Comparison of ENCODE assay signal across 8 cellular contexts in the genomic region with DNA sequence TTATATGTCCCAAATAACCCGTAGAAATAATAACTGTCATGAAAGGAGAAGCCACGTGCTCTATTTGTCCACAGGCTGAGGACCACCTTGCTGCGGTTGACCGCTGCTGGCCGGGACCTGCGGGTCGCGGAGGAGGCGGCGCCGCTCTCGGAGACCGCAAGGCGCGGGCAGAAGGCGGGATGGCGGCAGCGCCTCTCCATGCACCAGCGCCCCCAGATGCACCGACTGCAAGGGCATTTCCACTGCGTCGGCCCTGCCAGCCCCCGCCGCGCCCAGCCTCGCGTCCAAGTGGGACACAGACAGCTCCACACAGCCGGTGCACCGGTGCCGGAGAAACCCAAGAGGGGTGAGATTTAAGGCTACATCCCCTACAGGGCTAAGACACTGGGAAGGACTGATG. TPM values are rescaled to one million over a fixed set of nuclear protein-coding genes. Genes with fewer than 3 reads are reported as not detected.
DNase-seq lines count a peak whose midpoint lies in the region; ATAC-seq, FAIRE-seq and TF ChIP-seq lines count a peak whose summit lies in the region.

No MANE protein-coding gene starts in this region.

- H3K36me3 Mint-ChIP-seq in astrocyte (ENCODE audit: low read depth, unreplicated experiment) = peaks cover 1% of the 10 kb centered on the region
- H3K36me3 Mint-ChIP-seq in stimulated activated memory B cell treated with anti-CD40 and anti-IgM and Interleukin-4, amounts not matched to agents 10 μg/mL and 1 μg/mL and 100 μg/mL, for 72 hours = no peaks in the 10 kb centered on the region

- POLR2A ChIA-PET in GM10248 (lab: Yijun Ruan, JAX) = no interaction called here

- no peaks in the 10 kb centered on the region for H3K79me2 ChIP-seq in astrocyte (ENCODE audit: insufficient read depth, low read length)

- H3K9me3 Mint-ChIP-seq in astrocyte (ENCODE audit: unreplicated experiment) = peaks cover 2% of the 10 kb centered on the region
- no peaks in the 10 kb centered on the region for H3K9me3 Mint-ChIP-seq in stimulated activated memory B cell treated with anti-CD40 and anti-IgM and Interleukin-4, amounts not matched to agents 10 μg/mL and 1 μg/mL and 100 μg/mL, for 72 hours

- H2AFZ ChIP-seq in astrocyte (ENCODE audit: low read depth, low read length) = peak overlapping the region; percentile 62

- peak; percentile 43 for DNase-seq in GM10248 (ENCODE audit: extremely low spot score)
- peak; percentile 78 for DNase-seq in NCI-H69 (lab: John Stamatoyannopoulos, UW)
- DNase-seq in astrocyte (ENCODE audit: low read depth) = no peak
- no peak for DNase-seq in kidney epithelial cell (ENCODE audit: low read depth)
- DNase-seq in kidney tubule cell (ENCODE audit: low spot score) = no peak

- no peak overlapping the region for H3K27ac Mint-ChIP-seq in astrocyte (ENCODE audit: unreplicated experiment)
- peak overlapping the region; percentile 63 for H3K27ac Mint-ChIP-seq in stimulated activated memory B cell treated with anti-CD40 and anti-IgM and Interleukin-4, amounts not matched to agents 10 μg/mL and 1 μg/mL and 100 μg/mL, for 72 hours

- no peaks in the 10 kb centered on the region for H3K36me3 ChIP-seq in astrocyte (ENCODE audit: insufficient read depth, low read length)
- H3K36me3 ChIP-seq in kidney epithelial cell (ENCODE audit: control insufficient read depth, insufficient read depth, low read length) = no peaks in the 10 kb centered on the region

- peak; percentile 61 for ATAC-seq in stimulated activated memory B cell treated with anti-CD40 and anti-IgM and Interleukin-4, amounts not matched to agents 10 μg/mL and 1 μg/mL and 100 μg/mL, for 72 hours
- no peak for ATAC-seq in GM19035 (IDR thresholded peaks at IDR 0.05; ENCODE audit: unreplicated experiment)
- ATAC-seq in GM21423 (IDR thresholded peaks at IDR 0.05; ENCODE audit: unreplicated experiment) = no peak

- H4K20me1 ChIP-seq in astrocyte (ENCODE audit: insufficient read depth, low read length) = no peaks in the 10 kb centered on the region

- peaks cover 1% of the 10 kb centered on the region for H3K4me1 Mint-ChIP-seq in astrocyte (ENCODE audit: low read depth, unreplicated experiment)
- peaks cover 16% of the 10 kb centered on the region for H3K4me1 Mint-ChIP-seq in stimulated activated memory B cell treated with anti-CD40 and anti-IgM and Interleukin-4, amounts not matched to agents 10 μg/mL and 1 μg/mL and 100 μg/mL, for 72 hours

- no peaks in the 10 kb centered on the region for H3K9me3 ChIP-seq in astrocyte (ENCODE audit: insufficient read depth, low read depth, low read length)

- peak overlapping the region; percentile 29 for H3K4me3 ChIP-seq in astrocyte (ENCODE audit: insufficient read depth, low read depth, low read length)
- H3K4me3 ChIP-seq in kidney epithelial cell (ENCODE audit: low read depth, low read length) = peak overlapping the region; percentile 22

- H3K4me3 Mint-ChIP-seq in astrocyte (ENCODE audit: unreplicated experiment) = no peak overlapping the region
- H3K4me3 Mint-ChIP-seq in stimulated activated memory B cell treated with anti-CD40 and anti-IgM and Interleukin-4, amounts not matched to agents 10 μg/mL and 1 μg/mL and 100 μg/mL, for 72 hours = peak overlapping the region; percentile 67

- H3K27me3 ChIP-seq in astrocyte (ENCODE audit: insufficient read depth, low read length) (peaks cover 17% of the 10 kb centered on the region), kidney epithelial cell (ENCODE audit: control insufficient read depth, insufficient read depth, low read length) (peaks cover 5% of the 10 kb centered on the region)

- H3K27ac ChIP-seq in astrocyte (ENCODE audit: low read depth, low read length) = no peak overlapping the region

- TF ChIP-seq CTCF in GM10248 (IDR thresholded peaks at IDR 0.05; ENCODE audit: control extremely low read depth, extremely low read depth, low read depth, missing control alignments) (peak; percentile 2), astrocyte (IDR thresholded peaks at IDR 0.05; ENCODE audit: insufficient read depth, low read depth, low read length) (no peak), kidney epithelial cell (IDR thresholded peaks at IDR 0.05; ENCODE audit: insufficient read depth, low read length, poor library complexity, severe bottlenecking) (no peak)

- no peak overlapping the region for H3K9ac ChIP-seq in astrocyte (ENCODE audit: low read length)

- peak overlapping the region; percentile 76 for H3K4me2 ChIP-seq in astrocyte (ENCODE audit: low read length)

- no peaks in the 10 kb centered on the region for H3K4me1 ChIP-seq in astrocyte (ENCODE audit: insufficient read depth, low read length)

- FAIRE-seq in astrocyte (lab: Jason Lieb, UNC) = no peak

- H3K27me3 Mint-ChIP-seq in astrocyte (ENCODE audit: low read depth, unreplicated experiment) = peaks cover 18% of the 10 kb centered on the region
- H3K27me3 Mint-ChIP-seq in stimulated activated memory B cell treated with anti-CD40 and anti-IgM and Interleukin-4, amounts not matched to agents 10 μg/mL and 1 μg/mL and 100 μg/mL, for 72 hours = peaks cover 8% of the 10 kb centered on the region

- CTCF ChIA-PET in GM10248 (lab: Yijun Ruan, JAX) = interaction anchor here (1.3 kb wide), 1 partner anchor 209 kb away, joined by 3 read pairs; no protein-coding TSS in a partner anchor

RNA-seq across cellular contexts. Expression of gene RPGRIP1, which starts 21.0 kb away (rescaled TPM):
- not detected in 2 replicates for total RNA-seq in astrocyte
- total RNA-seq in kidney epithelial cell = not detected in 2 replicates

RNA-seq across cellular contexts. Expression of gene HNRNPC, which starts 31.6 kb away (rescaled TPM):
- total RNA-seq in astrocyte (525 and 536 TPM in 2 replicates), kidney epithelial cell (723 and 773 TPM in 2 replicates)

Comparison
In these comparisons a context has a peak if more than half of its experiments do, and no peak if none do; other contexts are left out.
1. DNase-seq: peak in GM10248 (single experiment) and NCI-H69 (single experiment); none in astrocyte (single experiment), kidney epithelial cell (single experiment) and kidney tubule cell (single experiment).